Comparison of ENCODE assay signal across 19 cellular contexts in genomic region chr7:64869121-64869725, GRCh38. TPM values are rescaled to one million over a fixed set of nuclear protein-coding genes. Genes with fewer than 3 reads are reported as not detected.
DNase-seq lines count a peak whose midpoint lies in the region; ATAC-seq, FAIRE-seq and TF ChIP-seq lines count a peak whose summit lies in the region.
"Had no signal": no experiment of that assay in that cellular context is flagged by ENCODE, and none has a peak within 500 bp of the region (broad histone marks: within the 10 kb centered on the region; RNA-seq: fewer than 3 reads in every experiment).

No MANE protein-coding gene starts in this region.

- TF ChIP-seq POLR2A in GM12892 (IDR thresholded peaks at IDR 0.05; ENCODE audit: low read depth, low read length) = no peak
- TF ChIP-seq POLR2A in prostate gland (IDR thresholded peaks at IDR 0.05) = no peak

- intact Hi-C loops in colonic mucosa (cut with DNase I) (no loop called here), posterior vena cava (cut with DNase I) (no loop called here), prostate gland (cut with DNase I) (no loop called here)

- no peak overlapping the region for H3K9ac ChIP-seq in colonic mucosa (ENCODE audit: low read depth in 2 of 2, low read length in 2 of 2)

- WGBS in prostate gland = 78% methylated on average over 8 of the region's 8 CpGs

- FAIRE-seq in GM12892 (lab: Jason Lieb, UNC) = no peak
- FAIRE-seq: GM18507, HTR-8/SVneo had no signal

- peak; percentile 19 for DNase-seq in activated effector memory CD4-positive, alpha-beta T cell treated with anti-CD3 and anti-CD28 coated beads, Interleukin-2, amount 50 U/mL, for 16 hours
- DNase-seq in activated effector memory CD4-positive, alpha-beta T cell treated with Interleukin-2 at 50 U/mL for 16 hours = no peak
- DNase-seq in GM12892 (ENCODE audit: insufficient read length) = peak; percentile 3
- DNase-seq in colonic mucosa = peak; percentile 1
- DNase-seq in posterior vena cava (ENCODE audit: low spot score) = peak; percentile 43
- DNase-seq in prostate gland (ENCODE audit: low spot score) = no peak
- DNase-seq in G401 (ENCODE audit: low spot score) = no peak
- DNase-seq: CD4-positive, alpha-beta memory T cell; KBM-7; NCI-H1436 treated with DMSO at 0.1 percent for 48 hours; NCI-H2081 treated with DMSO at 0.1 percent for 48 hours; NCI-H345; NCI-H69 had no signal

- H3K27ac ChIP-seq in colonic mucosa = no peak overlapping the region
- no peak overlapping the region for H3K27ac ChIP-seq in prostate gland

- ATAC-seq in HG03354 (IDR thresholded peaks at IDR 0.05; ENCODE audit: poor library complexity, severe bottlenecking, unreplicated experiment) = no peak
- ATAC-seq: HCT116, Panc1, Right ventricle myocardium inferior had no signal

- H3K4me3 ChIP-seq in colonic mucosa (no peak overlapping the region), prostate gland (no peak overlapping the region)

- H3K4me1 ChIP-seq in colonic mucosa = no peaks in the 10 kb centered on the region
- H3K4me1 ChIP-seq in prostate gland (replicated peaks) = no peaks in the 10 kb centered on the region

- H3K9me3 ChIP-seq in colonic mucosa = no peaks in the 10 kb centered on the region
- H3K9me3 ChIP-seq in prostate gland = no peaks in the 10 kb centered on the region

- H3K27me3 ChIP-seq in colonic mucosa (no peaks in the 10 kb centered on the region), prostate gland (replicated peaks; ENCODE audit: insufficient read depth) (no peaks in the 10 kb centered on the region)

- H3K36me3 ChIP-seq in colonic mucosa (no peaks in the 10 kb centered on the region), prostate gland (no peaks in the 10 kb centered on the region)

- in situ Hi-C loops in G401 (cut with HindIII; ENCODE audit: low sequenced_read_pairs) = no loop called here

- no peak for TF ChIP-seq CTCF in colonic mucosa (IDR thresholded peaks at IDR 0.05)
- no peak for TF ChIP-seq CTCF in prostate gland (IDR thresholded peaks at IDR 0.05)

RNA-seq across cellular contexts. Expression of gene ZNF273, which starts 33.9 kb away (rescaled TPM):
- 6.1 TPM for polyA plus RNA-seq in GM12892 (2012; ENCODE audit: missing spikeins)
- 1 to 10 TPM; 5.0 to 7.1 TPM for total RNA-seq in colonic mucosa
- 1 to 10 TPM; 4.5 to 8.0 TPM for total RNA-seq in posterior vena cava
- total RNA-seq in prostate gland = 10 to 100 TPM in 1 of 2 donors, 1 to 10 TPM in 1; 9.7 to 11.5 TPM
- total RNA-seq in G401 (2014; rRNA removed; shearing (Covaris generic)) = 6.3 and 8.8 TPM in 2 replicates

Comparison
In these comparisons a context has a peak if more than half of its experiments do, and no peak if none do; other contexts are left out.
1. DNase-seq: peak in activated effector memory CD4-positive, alpha-beta T cell treated with anti-CD3 and anti-CD28 coated beads, Interleukin-2, amount 50 U/mL, for 16 hours (single experiment), GM12892 (single experiment), colonic mucosa (single experiment) and posterior vena cava (single experiment); none in activated effector memory CD4-positive, alpha-beta T cell treated with Interleukin-2 at 50 U/mL for 16 hours (single experiment), prostate gland (single experiment) and G401 (single experiment).